ENCODE assay signal across 8 cellular contexts in genomic region chr15:85976102-85976501, GRCh38.
"Had no signal": no experiment of that assay in that cellular context is flagged by ENCODE, and none has a peak within 500 bp of the region (broad histone marks: within the 10 kb centered on the region; RNA-seq: fewer than 3 reads in every experiment).

No MANE protein-coding gene starts in this region.

- H3K27ac Mint-ChIP-seq: IgD-negative memory B cell had no signal

- H3K4me1 Mint-ChIP-seq: IgD-negative memory B cell had no signal

- H3K27ac ChIP-seq: HL-60, KMS-11 had no signal

- ATAC-seq: HepG2 had no signal

- H3K9ac ChIP-seq: KMS-11 had no signal

- FAIRE-seq: HepG2, HTR-8/SVneo had no signal

- H3K4me2 ChIP-seq: KMS-11 had no signal

- DNase-seq: IMR-90, KBM-7, KG1 had no signal

- H3K36me3 Mint-ChIP-seq: IgD-negative memory B cell had no signal
